ENCODE assay signal across 8 cellular contexts in genomic region chr10:96719850-96720421, GRCh38. TPM values are rescaled to one million over a fixed set of nuclear protein-coding genes. Genes with fewer than 3 reads are reported as not detected.
A peak's percentile ranks its signal among the peaks of the same experiment; 100 is the strongest.
DNase-seq lines count a peak whose midpoint lies in the region; ATAC-seq and TF ChIP-seq lines count a peak whose summit lies in the region.

No MANE protein-coding gene starts in this region.

- H3K9ac ChIP-seq in BLaER1 treated with 17β-estradiol and CSF1 and Interleukin-3, amounts not matched to agents 10 nM and 100 nM, result peak overlapping the region; percentile 94 to 100 (median 97)
- peak overlapping the region; percentile 57 for H3K9ac ChIP-seq in HUES48 (ENCODE audit: low read depth, low read length)
- peak overlapping the region; percentile 64 to 77 for H3K9ac ChIP-seq in colonic mucosa (ENCODE audit: low read depth in 2 of 2, low read length in 2 of 2)

- peaks cover 40% of the 10 kb centered on the region for H3K4me1 Mint-ChIP-seq in memory B cell

- H3K4me2 ChIP-seq in BLaER1 treated with 17β-estradiol and CSF1 and Interleukin-3, amounts not matched to agents 10 nM and 100 nM, result peak overlapping the region; percentile 83 to 98 (median 95)

- peaks cover 46 to 81% (median 76%) of the 10 kb centered on the region in 10 experiments for H3K4me1 ChIP-seq in BLaER1 treated with 17β-estradiol and CSF1 and Interleukin-3, amounts not matched to agents 10 nM and 100 nM
- H3K4me1 ChIP-seq in HUES48 (ENCODE audit: control insufficient read depth, insufficient read depth, low read length) (peaks cover 10% of the 10 kb centered on the region), colonic mucosa (no peaks in the 10 kb centered on the region)

- peaks cover 17 to 45% (median 36%) of the 10 kb centered on the region in 11 experiments; a peak in 21 of 22 replicates for H3K36me3 ChIP-seq in BLaER1 treated with 17β-estradiol and CSF1 and Interleukin-3, amounts not matched to agents 10 nM and 100 nM
- H3K36me3 ChIP-seq in HUES48 (ENCODE audit: control insufficient read depth, insufficient read depth, low read length), result no peaks in the 10 kb centered on the region
- H3K36me3 ChIP-seq in colonic mucosa, result no peaks in the 10 kb centered on the region

- H3K27me3 Mint-ChIP-seq in memory B cell, result no peaks in the 10 kb centered on the region

- no peaks in the 10 kb centered on the region for H3K9me3 Mint-ChIP-seq in memory B cell

- TF ChIP-seq CTCF in VCaP (conservative IDR thresholded peaks at IDR 0.05) (peak; percentile 70), colonic mucosa (IDR thresholded peaks at IDR 0.05) (peak; percentile 53)

- no peaks in the 10 kb centered on the region for H3K27me3 ChIP-seq in BLaER1 treated with 17β-estradiol and CSF1 and Interleukin-3, amounts not matched to agents 10 nM and 100 nM
- H3K27me3 ChIP-seq in HUES48 (ENCODE audit: control insufficient read depth, insufficient read depth, low read length), result peaks cover 18% of the 10 kb centered on the region
- no peaks in the 10 kb centered on the region for H3K27me3 ChIP-seq in colonic mucosa

- peaks cover 0 to 24% (median 13%) of the 10 kb centered on the region in 11 experiments; a peak in 16 of 22 replicates for H3K9me3 ChIP-seq in BLaER1 treated with 17β-estradiol and CSF1 and Interleukin-3, amounts not matched to agents 10 nM and 100 nM (replicated peaks in 1 of 11)
- H3K9me3 ChIP-seq in HUES48 (ENCODE audit: control insufficient read depth, insufficient read depth, low read length) (no peaks in the 10 kb centered on the region), colonic mucosa (no peaks in the 10 kb centered on the region)

- DNase-seq in colonic mucosa (peak; percentile 83), memory B cell (ENCODE audit: low spot score in 2 of 2) (peak; percentile 74 to 82), middle frontal gyrus (ENCODE audit: extremely low spot score, low spot score) (no peak)
- peak; percentile 33 for DNase-seq in stimulated activated CD8-positive, alpha-beta memory T cell treated with anti-CD3 and anti-CD28 coated beads, Interleukin-15, amount 100 ng/mL, for 24 hours (ENCODE audit: low read depth)

- peak overlapping the region; percentile 76 to 98 (median 92) for H3K4me3 ChIP-seq in BLaER1 treated with 17β-estradiol and CSF1 and Interleukin-3, amounts not matched to agents 10 nM and 100 nM
- peak overlapping the region; percentile 81 for H3K4me3 ChIP-seq in HUES48 (ENCODE audit: low read depth, low read length)
- peak overlapping the region; percentile 68 for H3K4me3 ChIP-seq in colonic mucosa

- peak overlapping the region; percentile 96 for H3K27ac Mint-ChIP-seq in memory B cell

- peaks cover 3% of the 10 kb centered on the region for H3K36me3 Mint-ChIP-seq in memory B cell

- intact Hi-C loops in colonic mucosa (cut with DNase I), result loop anchor here (10.0 kb wide), 1 partner anchor 75 kb away; no protein-coding TSS in a partner anchor

- H4K20me1 ChIP-seq in BLaER1 treated with 17β-estradiol and CSF1 and Interleukin-3, amounts not matched to agents 10 nM and 100 nM, result peaks cover 0 to 48% (median 38%) of the 10 kb centered on the region in 11 experiments; a peak in 18 of 22 replicates

- peak overlapping the region; percentile 93 to 100 (median 97) for H3K27ac ChIP-seq in BLaER1 treated with 17β-estradiol and CSF1 and Interleukin-3, amounts not matched to agents 10 nM and 100 nM
- H3K27ac ChIP-seq in HUES48 (ENCODE audit: low read depth, low read length), result no peak overlapping the region
- peak overlapping the region; percentile 96 for H3K27ac ChIP-seq in VCaP
- peak overlapping the region; percentile 44 for H3K27ac ChIP-seq in colonic mucosa

- peak; percentile 47 for ATAC-seq in GM19455 (IDR thresholded peaks at IDR 0.05; ENCODE audit: unreplicated experiment)
- ATAC-seq in memory B cell (ENCODE audit: low read depth), result peak; percentile 73

- peak overlapping the region; percentile 99 for H3K4me3 Mint-ChIP-seq in memory B cell

RNA-seq across cellular contexts. Expression of gene PIK3AP1, which starts 0.4 kb away (rescaled TPM):
- 10 to 100 TPM; 10.9 to 12.4 TPM for total RNA-seq in colonic mucosa
